3 cellular contexts compared by ENCODE assay signal in the genomic region with DNA sequence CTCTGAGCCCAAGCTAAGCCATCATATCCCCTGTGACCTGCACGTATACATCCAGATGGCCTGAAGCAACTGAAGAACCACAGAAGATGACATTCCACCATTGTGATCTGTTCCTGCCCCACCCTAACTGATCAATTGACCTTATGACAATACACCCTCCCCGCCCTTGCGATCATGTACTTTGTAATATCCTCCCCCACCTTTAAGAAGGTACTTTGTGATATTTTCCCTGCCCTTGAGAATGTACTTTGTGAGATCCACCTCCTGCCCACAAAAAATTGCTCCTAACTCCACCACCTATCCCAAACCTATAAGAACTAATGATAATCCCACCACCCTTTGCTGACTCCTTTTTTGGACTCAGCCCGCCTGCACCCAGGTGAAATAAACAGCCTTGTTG. TPM values are rescaled to one million over a fixed set of nuclear protein-coding genes. Genes with fewer than 3 reads are reported as not detected.
"Had no signal": no experiment of that assay in that cellular context is flagged by ENCODE, and none has a peak within 500 bp of the region (broad histone marks: within the 10 kb centered on the region; RNA-seq: fewer than 3 reads in every experiment).

No MANE protein-coding gene starts in this region.

RNA-seq across cellular contexts. Expression of gene B3GNT7, which starts 34.9 kb away (rescaled TPM):
- total RNA-seq: myocyte had no signal
- polyA plus RNA-seq: keratinocyte; naive thymus-derived CD4-positive, alpha-beta T cell had no signal
